ENCODE assay signal across 24 cellular contexts in genomic region chr5:102853680-102854079, GRCh38.
A peak's percentile ranks its signal among the peaks of the same experiment; 100 is the strongest.
DNase-seq lines count a peak whose midpoint lies in the region; ATAC-seq and FAIRE-seq lines count a peak whose summit lies in the region.
"Had no signal": no experiment of that assay in that cellular context is flagged by ENCODE, and none has a peak within 500 bp of the region (broad histone marks: within the 10 kb centered on the region; RNA-seq: fewer than 3 reads in every experiment).

No MANE protein-coding gene starts in this region.

- H3K27me3 Mint-ChIP-seq in activated T-cell treated with anti-CD3 and anti-CD28 coated beads, Interleukin-2, amount 50 U/mL, for 4 hours (ENCODE audit: low read depth) = no peaks in the 10 kb centered on the region
- no peaks in the 10 kb centered on the region for H3K27me3 Mint-ChIP-seq in activated T-helper 17 cell treated with anti-CD3 and anti-CD28 coated beads, Interleukin-2, amount 50 U/mL, for 72 hours
- peaks cover 0 to 1% (median 0%) of the 10 kb centered on the region in 3 donors for H3K27me3 Mint-ChIP-seq in immature natural killer cell (ENCODE audit: low read depth in 3 of 3)
- H3K27me3 Mint-ChIP-seq: brain, type B pancreatic cell had no signal

- no peak for FAIRE-seq in urothelium cell line (lab: Jason Lieb, UNC)
- FAIRE-seq: colon, GM18507, K562 had no signal

- DNase-seq in activated T-cell treated with anti-CD3 and anti-CD28 coated beads, Interleukin-2, amount 50 U/mL, for 4 hours = no peak
- DNase-seq in activated T-cell treated with anti-CD3 and anti-CD28 coated beads, Interleukin-2, amount 50 U/mL, for 1 hour = no peak
- DNase-seq in ELR (ENCODE audit: low read depth) = peak; percentile 31
- DNase-seq in immature natural killer cell = peak; percentile 53 to 69 (median 61)
- DNase-seq in SIG-M5 (lab: John Stamatoyannopoulos, UW) = no peak
- DNase-seq in urothelium cell line (ENCODE audit: low spot score) = no peak
- no peak for DNase-seq in NCI-H146 (lab: John Stamatoyannopoulos, UW)
- DNase-seq: C1 segment of cervical spinal cord, H9, heart left ventricle, left cardiac atrium, mesendoderm, MG63, NCI-H1436, NCI-H510A, spleen had no signal

- H3K36me3 Mint-ChIP-seq in activated T-cell treated with anti-CD3 and anti-CD28 coated beads, Interleukin-2, amount 50 U/mL, for 4 hours (ENCODE audit: insufficient read depth) = peaks cover 4% of the 10 kb centered on the region
- peaks cover 4% of the 10 kb centered on the region for H3K36me3 Mint-ChIP-seq in activated T-helper 17 cell treated with anti-CD3 and anti-CD28 coated beads, Interleukin-2, amount 50 U/mL, for 72 hours (ENCODE audit: low read depth)
- H3K36me3 Mint-ChIP-seq in immature natural killer cell = peaks cover 0 to 7% (median 2%) of the 10 kb centered on the region in 3 donors
- H3K36me3 Mint-ChIP-seq: type B pancreatic cell had no signal

- H3K27ac Mint-ChIP-seq in activated T-helper 17 cell treated with anti-CD3 and anti-CD28 coated beads, Interleukin-2, amount 50 U/mL, for 72 hours = peak overlapping the region; percentile 46
- peak overlapping the region; percentile 69 to 90 (median 80) for H3K27ac Mint-ChIP-seq in immature natural killer cell
- H3K27ac Mint-ChIP-seq: H9; T-helper 1 cell treated with Interleukin-12 subunit alpha and Interleukin-12 subunit beta and Interleukin-4 antibody, amounts not matched to agents 30 μg/mL and 1 μg/mL, for 36 hours; type B pancreatic cell had no signal

- peak; percentile 43 to 87 for ATAC-seq in activated T-cell treated with anti-CD3 and anti-CD28 coated beads, Interleukin-2, amount 50 U/mL, for 4 hours
- ATAC-seq in activated T-helper 17 cell treated with anti-CD3 and anti-CD28 coated beads, Interleukin-2, amount 50 U/mL, for 72 hours (replicated peaks) = peak; percentile 79
- ATAC-seq: K562, left cardiac atrium, Panc1 had no signal

- H3K4me3 Mint-ChIP-seq in activated T-cell treated with anti-CD3 and anti-CD28 coated beads, Interleukin-2, amount 50 U/mL, for 4 hours = no peak overlapping the region
- no peak overlapping the region for H3K4me3 Mint-ChIP-seq in activated T-helper 17 cell treated with anti-CD3 and anti-CD28 coated beads, Interleukin-2, amount 50 U/mL, for 72 hours
- peak overlapping the region; percentile 56 to 84 (median 76) for H3K4me3 Mint-ChIP-seq in immature natural killer cell
- H3K4me3 Mint-ChIP-seq: brain; H9; T-helper 1 cell treated with Interleukin-12 subunit alpha and Interleukin-12 subunit beta and Interleukin-4 antibody, amounts not matched to agents 30 μg/mL and 1 μg/mL, for 36 hours; type B pancreatic cell had no signal

- peaks cover 18% of the 10 kb centered on the region for H3K4me1 Mint-ChIP-seq in activated T-cell treated with anti-CD3 and anti-CD28 coated beads, Interleukin-2, amount 50 U/mL, for 4 hours (ENCODE audit: low read depth)
- peaks cover 7% of the 10 kb centered on the region for H3K4me1 Mint-ChIP-seq in activated T-helper 17 cell treated with anti-CD3 and anti-CD28 coated beads, Interleukin-2, amount 50 U/mL, for 72 hours
- H3K4me1 Mint-ChIP-seq in immature natural killer cell = peaks cover 55 to 63% of the 10 kb centered on the region in 2 donors

- peaks cover 3% of the 10 kb centered on the region for H3K9me3 Mint-ChIP-seq in activated T-cell treated with anti-CD3 and anti-CD28 coated beads, Interleukin-2, amount 50 U/mL, for 4 hours
- H3K9me3 Mint-ChIP-seq in activated T-helper 17 cell treated with anti-CD3 and anti-CD28 coated beads, Interleukin-2, amount 50 U/mL, for 72 hours = no peaks in the 10 kb centered on the region
- H3K9me3 Mint-ChIP-seq in immature natural killer cell = no peaks in the 10 kb centered on the region
- H3K9me3 Mint-ChIP-seq: H9; T-helper 1 cell treated with Interleukin-12 subunit alpha and Interleukin-12 subunit beta and Interleukin-4 antibody, amounts not matched to agents 30 μg/mL and 1 μg/mL, for 36 hours had no signal

Comparison
In these comparisons a context has a peak if more than half of its experiments do, and no peak if none do; other contexts are left out.
1. DNase-seq: peak in ELR (single experiment) and immature natural killer cell (3 of 3); none in activated T-cell treated with anti-CD3 and anti-CD28 coated beads, Interleukin-2, amount 50 U/mL, for 4 hours (single experiment), activated T-cell treated with anti-CD3 and anti-CD28 coated beads, Interleukin-2, amount 50 U/mL, for 1 hour (single experiment), SIG-M5 (single experiment), urothelium cell line (single experiment) and NCI-H146 (single experiment).
2. H3K4me3 Mint-ChIP-seq: peak in immature natural killer cell (5 of 5); none in activated T-cell treated with anti-CD3 and anti-CD28 coated beads, Interleukin-2, amount 50 U/mL, for 4 hours (single experiment) and activated T-helper 17 cell treated with anti-CD3 and anti-CD28 coated beads, Interleukin-2, amount 50 U/mL, for 72 hours (single experiment).